9 cellular contexts compared by ENCODE assay signal in genomic region chr4:4502694-4503311, GRCh38. TPM values are rescaled to one million over a fixed set of nuclear protein-coding genes. Genes with fewer than 3 reads are reported as not detected.
DNase-seq lines count a peak whose midpoint lies in the region; ATAC-seq lines count a peak whose summit lies in the region.
"Had no signal": no experiment of that assay in that cellular context is flagged by ENCODE, and none has a peak within 500 bp of the region (broad histone marks: within the 10 kb centered on the region; RNA-seq: fewer than 3 reads in every experiment).

No MANE protein-coding gene starts in this region.

- DNase-seq in EH (ENCODE audit: low read depth) (peak; percentile 6), NCI-H226 (no peak), AG08395 (ENCODE audit: low spot score) (no peak)
- no peak for DNase-seq in activated T-helper 1 cell treated with anti-CD3 and anti-CD28 coated beads, Interleukin-12 subunit alpha, Interleukin-12 subunit beta, Interleukin-2, Interleukin-4 antibody, amounts not matched to agents 30 ng/mL and 10 ng/mL and 1 ng/mL, durations not matched to agents 14 hours and 24 hours and 36 hours (ENCODE audit: low spot score)
- peak in 6 of 9 donors; percentile 12 to 34 (median 18) for DNase-seq in naive thymus-derived CD4-positive, alpha-beta T cell
- DNase-seq: left lung had no signal

- H3K27ac ChIP-seq in naive thymus-derived CD4-positive, alpha-beta T cell (ENCODE audit: low read depth, low read length) = no peak overlapping the region
- H3K27ac ChIP-seq: left lung had no signal

- H3K27me3 Mint-ChIP-seq in activated T-helper 1 cell treated with anti-CD3 and anti-CD28 coated beads, Interleukin-12 subunit alpha, Interleukin-12 subunit beta, Interleukin-2, Interleukin-4 antibody, amounts not matched to agents 30 ng/mL and 10 ng/mL and 1 ng/mL, durations not matched to agents 14 hours and 24 hours and 36 hours (ENCODE audit: insufficient read depth) = no peaks in the 10 kb centered on the region
- no peaks in the 10 kb centered on the region for H3K27me3 Mint-ChIP-seq in naive thymus-derived CD4-positive, alpha-beta T cell

- CTCF ChIA-PET in naive thymus-derived CD4-positive, alpha-beta T cell (lab: Charles Lee) = no interaction called here

- H3K4me1 Mint-ChIP-seq in activated T-helper 1 cell treated with anti-CD3 and anti-CD28 coated beads, Interleukin-12 subunit alpha, Interleukin-12 subunit beta, Interleukin-2, Interleukin-4 antibody, amounts not matched to agents 30 ng/mL and 10 ng/mL and 1 ng/mL, durations not matched to agents 14 hours and 24 hours and 36 hours (ENCODE audit: low read depth) = peaks cover 10% of the 10 kb centered on the region
- peaks cover 2 to 27% (median 18%) of the 10 kb centered on the region in 7 donors for H3K4me1 Mint-ChIP-seq in naive thymus-derived CD4-positive, alpha-beta T cell

- H3K36me3 ChIP-seq in naive thymus-derived CD4-positive, alpha-beta T cell (ENCODE audit: control insufficient read depth in 2 of 3, insufficient read depth in 3 of 3, low read length in 3 of 3) = no peaks in the 10 kb centered on the region
- H3K36me3 ChIP-seq: left lung had no signal

- no peaks in the 10 kb centered on the region for H3K36me3 Mint-ChIP-seq in activated T-helper 1 cell treated with anti-CD3 and anti-CD28 coated beads, Interleukin-12 subunit alpha, Interleukin-12 subunit beta, Interleukin-2, Interleukin-4 antibody, amounts not matched to agents 30 ng/mL and 10 ng/mL and 1 ng/mL, durations not matched to agents 14 hours and 24 hours and 36 hours (ENCODE audit: low read depth)
- H3K36me3 Mint-ChIP-seq in naive thymus-derived CD4-positive, alpha-beta T cell = peaks cover 0 to 9% (median 1%) of the 10 kb centered on the region in 5 donors

- no peaks in the 10 kb centered on the region for H3K9me3 Mint-ChIP-seq in activated T-helper 1 cell treated with anti-CD3 and anti-CD28 coated beads, Interleukin-12 subunit alpha, Interleukin-12 subunit beta, Interleukin-2, Interleukin-4 antibody, amounts not matched to agents 30 ng/mL and 10 ng/mL and 1 ng/mL, durations not matched to agents 14 hours and 24 hours and 36 hours
- no peaks in the 10 kb centered on the region for H3K9me3 Mint-ChIP-seq in naive thymus-derived CD4-positive, alpha-beta T cell

- POLR2A ChIA-PET in naive thymus-derived CD4-positive, alpha-beta T cell (lab: Charles Lee) = no interaction called here

- peak overlapping the region; percentile 15 for H3K27ac Mint-ChIP-seq in activated T-helper 1 cell treated with anti-CD3 and anti-CD28 coated beads, Interleukin-12 subunit alpha, Interleukin-12 subunit beta, Interleukin-2, Interleukin-4 antibody, amounts not matched to agents 30 ng/mL and 10 ng/mL and 1 ng/mL, durations not matched to agents 14 hours and 24 hours and 36 hours
- H3K27ac Mint-ChIP-seq in naive thymus-derived CD4-positive, alpha-beta T cell = peak overlapping the region in 7 of 9 donors; percentile 3 to 81 (median 18)

- H3K9me3 ChIP-seq in naive thymus-derived CD4-positive, alpha-beta T cell (ENCODE audit: control insufficient read depth in 2 of 3, low read length in 3 of 3) = no peaks in the 10 kb centered on the region
- H3K9me3 ChIP-seq: left lung had no signal

- intact Hi-C loops in activated T-helper 1 cell treated with anti-CD3 and anti-CD28 coated beads, Interleukin-12 subunit alpha, Interleukin-12 subunit beta, Interleukin-2, Interleukin-4 antibody, amounts not matched to agents 30 ng/mL and 10 ng/mL and 1 ng/mL, durations not matched to agents 14 hours and 24 hours and 36 hours (cut with micrococcal nuclease) = loop anchor here (1.0 to 2.0 kb wide), 2 partner anchors 9 to 38 kb away; no protein-coding TSS in a partner anchor
- intact Hi-C loops in naive thymus-derived CD4-positive, alpha-beta T cell (cut with micrococcal nuclease) = loop anchor here in 1 of 2 donors (5.0 kb wide), 1 partner anchor 39 kb away; the partner anchor contains the start of gene STX18

- peak; percentile 68 for ATAC-seq in HG02884 (IDR thresholded peaks at IDR 0.05; ENCODE audit: unreplicated experiment)
- peak; percentile 73 for ATAC-seq in naive thymus-derived CD4-positive, alpha-beta T cell
- ATAC-seq in GM21717 (IDR thresholded peaks at IDR 0.05; ENCODE audit: unreplicated experiment) = no peak
- no peak for ATAC-seq in GM18867 (IDR thresholded peaks at IDR 0.05; ENCODE audit: unreplicated experiment)
- ATAC-seq: left lung had no signal

- peak overlapping the region; percentile 68 for H3K4me3 Mint-ChIP-seq in activated T-helper 1 cell treated with anti-CD3 and anti-CD28 coated beads, Interleukin-12 subunit alpha, Interleukin-12 subunit beta, Interleukin-2, Interleukin-4 antibody, amounts not matched to agents 30 ng/mL and 10 ng/mL and 1 ng/mL, durations not matched to agents 14 hours and 24 hours and 36 hours
- peak overlapping the region; percentile 54 to 79 (median 68) for H3K4me3 Mint-ChIP-seq in naive thymus-derived CD4-positive, alpha-beta T cell

- H3K4me3 ChIP-seq in naive thymus-derived CD4-positive, alpha-beta T cell (ENCODE audit: low read length) = peak overlapping the region; percentile 33
- H3K4me3 ChIP-seq: left lung had no signal

- H3K4me1 ChIP-seq in naive thymus-derived CD4-positive, alpha-beta T cell (ENCODE audit: control insufficient read depth in 2 of 2, insufficient read depth in 2 of 2, low read length in 2 of 2) = no peaks in the 10 kb centered on the region

- H3K27me3 ChIP-seq in naive thymus-derived CD4-positive, alpha-beta T cell (ENCODE audit: control insufficient read depth in 2 of 2, insufficient read depth in 2 of 2, low read length in 2 of 2) = no peaks in the 10 kb centered on the region
- H3K27me3 ChIP-seq: left lung had no signal

RNA-seq across cellular contexts. Expression of gene STX18, which starts 39.0 kb away (rescaled TPM):
- 34.6 and 35.4 TPM in 2 replicates for total RNA-seq in activated T-helper 1 cell treated with anti-CD3 and anti-CD28 coated beads, Interleukin-12 subunit alpha, Interleukin-12 subunit beta, Interleukin-2, Interleukin-4 antibody, amounts not matched to agents 30 ng/mL and 10 ng/mL and 1 ng/mL, durations not matched to agents 14 hours and 24 hours and 36 hours
- 10 to 100 TPM; 19.0 to 28.0 (median 22.7) TPM for total RNA-seq in naive thymus-derived CD4-positive, alpha-beta T cell
- 10 to 100 TPM; 16.3 to 27.7 TPM for polyA plus RNA-seq in naive thymus-derived CD4-positive, alpha-beta T cell

Comparison
In these comparisons a context has a peak if more than half of its experiments do, and no peak if none do; other contexts are left out.
1. DNase-seq: peak in EH (single experiment) and naive thymus-derived CD4-positive, alpha-beta T cell (6 of 9); none in activated T-helper 1 cell treated with anti-CD3 and anti-CD28 coated beads, Interleukin-12 subunit alpha, Interleukin-12 subunit beta, Interleukin-2, Interleukin-4 antibody, amounts not matched to agents 30 ng/mL and 10 ng/mL and 1 ng/mL, durations not matched to agents 14 hours and 24 hours and 36 hours (single experiment), NCI-H226 (single experiment) and AG08395 (single experiment).
2. ATAC-seq: peak in HG02884 (single experiment) and naive thymus-derived CD4-positive, alpha-beta T cell (single experiment); none in GM21717 (single experiment) and GM18867 (single experiment).